Comparison of ENCODE assay signal across 1 cellular context in the genomic region with DNA sequence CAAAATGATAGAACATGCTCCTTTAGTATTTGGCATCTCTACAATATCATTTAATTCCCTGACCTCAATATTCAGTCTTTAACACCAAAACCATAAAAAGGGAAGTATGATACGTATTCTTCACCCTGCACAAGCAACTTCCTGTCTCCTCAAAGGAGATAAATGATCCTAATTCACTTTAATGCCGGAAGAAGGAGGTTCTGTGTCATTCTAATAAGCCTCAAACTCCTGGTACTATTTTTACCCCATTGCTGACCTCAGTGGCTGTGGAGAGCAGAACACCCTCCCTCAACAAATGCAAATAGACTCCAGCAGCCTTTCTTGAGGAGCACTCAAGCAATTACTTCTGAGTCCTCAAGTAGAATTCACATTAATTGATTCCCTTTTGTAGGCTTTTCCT.
A peak's percentile ranks its signal among the peaks of the same experiment; 100 is the strongest.
TF ChIP-seq lines count a peak whose summit lies in the region.

No MANE protein-coding gene starts in this region.

TF ChIP-seq in GM12878, 131 proteins besides CTCF, POLR2A, EP300 and RAD21 (continued from another document):
- 0 out of 2 replicates have a peak, but pooled peaks have one; percentile 62 for TF ChIP-seq RELB (IDR thresholded peaks at IDR 0.05; ENCODE audit: low read depth)
- TF ChIP-seq IKZF1 (conservative IDR thresholded peaks at IDR 0.05) = peak; percentile 86
- TF ChIP-seq YBX1 (IDR thresholded peaks at IDR 0.05) = no peak
- no peak for TF ChIP-seq ZNF687 (IDR thresholded peaks at IDR 0.05)
- TF ChIP-seq, protein P1, sequence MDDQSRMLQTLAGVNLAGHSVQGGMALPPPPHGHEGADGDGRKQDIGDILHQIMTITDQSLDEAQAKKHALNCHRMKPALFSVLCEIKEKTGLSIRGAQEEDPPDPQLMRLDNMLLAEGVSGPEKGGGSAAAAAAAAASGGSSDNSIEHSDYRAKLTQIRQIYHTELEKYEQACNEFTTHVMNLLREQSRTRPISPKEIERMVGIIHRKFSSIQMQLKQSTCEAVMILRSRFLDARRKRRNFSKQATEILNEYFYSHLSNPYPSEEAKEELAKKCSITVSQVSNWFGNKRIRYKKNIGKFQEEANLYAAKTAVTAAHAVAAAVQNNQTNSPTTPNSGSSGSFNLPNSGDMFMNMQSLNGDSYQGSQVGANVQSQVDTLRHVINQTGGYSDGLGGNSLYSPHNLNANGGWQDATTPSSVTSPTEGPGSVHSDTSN (IDR thresholded peaks at IDR 0.05; ENCODE audit: insufficient replicate concordance, low read depth, low read length) = peak; percentile 66
- peak; percentile 74 for TF ChIP-seq NFIC (IDR thresholded peaks at IDR 0.05; ENCODE audit: low read depth, low read length)
- TF ChIP-seq BACH1 (IDR thresholded peaks at IDR 0.05; ENCODE audit: borderline replicate concordance) = no peak; the same call in 1 of the 2 replicates
- no peak for TF ChIP-seq E4F1 (IDR thresholded peaks at IDR 0.05; ENCODE audit: borderline replicate concordance, partially characterized antibody)
- no peak for TF ChIP-seq SP1 (IDR thresholded peaks at IDR 0.05; ENCODE audit: low read depth, low read length)
- TF ChIP-seq SREBF1 (IDR thresholded peaks at IDR 0.05; ENCODE audit: low read length) = no peak
- TF ChIP-seq CHD2 (IDR thresholded peaks at IDR 0.05; ENCODE audit: borderline replicate concordance, low read depth, low read length) = no peak
